Comparison of ENCODE assay signal across 16 cellular contexts in the genomic region with DNA sequence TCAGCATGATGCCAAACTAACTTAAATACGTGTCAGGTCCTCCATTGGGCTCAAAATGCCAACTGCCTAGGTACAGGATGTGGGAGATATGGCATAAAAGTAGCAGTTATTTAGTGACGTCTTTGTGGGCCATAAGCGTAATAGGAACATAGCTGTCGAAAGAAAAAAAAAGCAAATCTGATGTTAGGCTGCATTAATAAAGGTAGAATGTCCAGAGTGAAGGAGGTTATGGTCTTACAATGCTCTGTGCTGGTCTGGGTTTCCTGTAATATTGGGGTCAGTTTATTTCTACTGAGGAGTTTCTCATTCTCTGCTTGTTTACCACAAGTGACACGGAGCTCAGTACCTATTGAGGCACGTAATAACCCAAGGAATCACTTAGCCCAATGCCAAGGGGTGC. TPM values are rescaled to one million over a fixed set of nuclear protein-coding genes. Genes with fewer than 3 reads are reported as not detected.
"Had no signal": no experiment of that assay in that cellular context is flagged by ENCODE, and none has a peak within 500 bp of the region (broad histone marks: within the 10 kb centered on the region; RNA-seq: fewer than 3 reads in every experiment).

No MANE protein-coding gene starts in this region.

- H3K4me3 ChIP-seq: esophagus squamous epithelium, hepatocyte, sigmoid colon, thyroid gland, upper lobe of right lung, vagina had no signal

- H3K27ac ChIP-seq: esophagus squamous epithelium, hepatocyte, sigmoid colon, thyroid gland, upper lobe of right lung, vagina had no signal

- H3K4me2 ChIP-seq: hepatocyte had no signal

- H3K36me3 ChIP-seq: esophagus squamous epithelium, sigmoid colon, thyroid gland, upper lobe of right lung, vagina had no signal

- H3K9me3 ChIP-seq: esophagus squamous epithelium, sigmoid colon, thyroid gland, upper lobe of right lung, vagina had no signal

- DNase-seq: dermis blood vessel endothelial cell; esophagus squamous epithelium; foreskin fibroblast; head of caudate nucleus; left colon; mesendoderm; naive B cell; nephron progenitor cell; sigmoid colon; small intestine; stimulated activated CD4-positive, alpha-beta T cell treated with anti-CD3 and anti-CD28 coated beads, Interleukin-12 subunit alpha, Interleukin-12 subunit beta, amount 100 ng/mL, for 4 hours; stimulated activated naive CD4-positive, alpha-beta T cell; thyroid gland; upper lobe of right lung had no signal

- ATAC-seq: left colon, upper lobe of right lung had no signal

- H2AFZ ChIP-seq: hepatocyte had no signal

- H3K79me2 ChIP-seq: hepatocyte had no signal

- H3K27me3 ChIP-seq: esophagus squamous epithelium, hepatocyte, sigmoid colon, thyroid gland, upper lobe of right lung, vagina had no signal

RNA-seq across cellular contexts. Expression of gene MYOZ3, which starts 53.9 kb away (rescaled TPM):
- total RNA-seq: vagina had no signal
